ENCODE assay signal across 16 cellular contexts in the genomic region with DNA sequence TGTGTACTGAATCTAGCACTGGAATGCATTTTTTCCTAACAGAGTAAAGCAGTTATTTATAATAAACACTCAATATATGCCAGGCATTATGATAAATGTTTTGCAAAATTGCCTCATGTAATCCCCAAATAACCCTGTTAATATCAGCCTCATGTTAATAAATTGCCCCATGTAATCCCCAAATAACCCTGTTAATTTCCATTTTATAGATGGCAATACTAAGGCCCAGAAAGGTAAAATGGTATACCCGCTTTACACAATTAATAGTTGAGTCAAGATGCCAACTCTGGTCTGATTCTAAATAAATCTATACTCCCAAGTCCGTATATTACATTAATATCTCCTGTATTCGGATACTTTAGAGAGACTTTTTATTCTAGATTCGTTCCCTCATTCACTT. TPM values are rescaled to one million over a fixed set of nuclear protein-coding genes. Genes with fewer than 3 reads are reported as not detected.
DNase-seq lines count a peak whose midpoint lies in the region; ATAC-seq and TF ChIP-seq lines count a peak whose summit lies in the region.
"Had no signal": no experiment of that assay in that cellular context is flagged by ENCODE, and none has a peak within 500 bp of the region (broad histone marks: within the 10 kb centered on the region; RNA-seq: fewer than 3 reads in every experiment).

No MANE protein-coding gene starts in this region.

- no peak for ATAC-seq in DND-41 (ENCODE audit: insufficient read depth, low read depth)
- ATAC-seq: GM12878 had no signal

- H3K9me3 ChIP-seq in DND-41 (ENCODE audit: insufficient read depth, low read length, severe bottlenecking) = no peaks in the 10 kb centered on the region
- no peaks in the 10 kb centered on the region for H3K9me3 ChIP-seq in Loucy (ENCODE audit: insufficient read depth, low read depth, low read length)
- no peaks in the 10 kb centered on the region for H3K9me3 ChIP-seq in neutrophil
- H3K9me3 ChIP-seq: Caco-2, HAP-1 had no signal

- no peaks in the 10 kb centered on the region for H3K9me2 ChIP-seq in Loucy (replicated peaks; ENCODE audit: low read depth, low read length)

- H3K36me3 ChIP-seq in DND-41 (ENCODE audit: insufficient read depth, low read length) (peaks cover 97% of the 10 kb centered on the region), Loucy (ENCODE audit: insufficient read depth, low read length) (peaks cover 75% of the 10 kb centered on the region), neutrophil (no peaks in the 10 kb centered on the region)
- H3K36me3 ChIP-seq: HAP-1 had no signal

- H3K4me3 Mint-ChIP-seq in T-helper 2 cell treated with Interferon-gamma antibody and Interleukin-4, amounts not matched to agents 5 μg/mL and 100 μg/mL, for 36 hours = no peak overlapping the region
- no peak overlapping the region for H3K4me3 Mint-ChIP-seq in activated CD4-positive, alpha-beta memory T cell treated with anti-CD3 and anti-CD28 coated beads for 36 hours
- H3K4me3 Mint-ChIP-seq: CD14-positive monocyte; CD4-positive, alpha-beta memory T cell; HFFc6 had no signal

- H3F3A ChIP-seq in Loucy (ENCODE audit: low read depth) = peaks cover 16% of the 10 kb centered on the region; the same call in 1 of the 2 replicates

- H3K4me1 ChIP-seq in DND-41 (ENCODE audit: insufficient read depth, low read length) (peaks cover 87% of the 10 kb centered on the region), Loucy (ENCODE audit: insufficient read depth, low read length, poor library complexity, severe bottlenecking) (peaks cover 75% of the 10 kb centered on the region), neutrophil (ENCODE audit: control insufficient read depth in 1 of 2, insufficient read depth in 1 of 2, low read depth in 1 of 2, low read length in 1 of 2) (peaks cover 68 to 78% of the 10 kb centered on the region in 2 experiments)

- CTCF ChIA-PET in activated CD4-positive, alpha-beta memory T cell treated with anti-CD3 and anti-CD28 coated beads for 36 hours (lab: Charles Lee) = interaction anchor here (1.0 to 1.4 kb wide), 2 partner anchors 9 to 44 kb away, joined by 3 to 4 read pairs; no protein-coding TSS in a partner anchor

- DNase-seq in DND-41 (no peak), CD1c-positive myeloid dendritic cell (ENCODE audit: extremely low spot score) (no peak)
- DNase-seq in T-helper 2 cell treated with Interferon-gamma antibody and Interleukin-4, amounts not matched to agents 5 μg/mL and 100 μg/mL, for 36 hours (ENCODE audit: low spot score) = no peak
- no peak for DNase-seq in activated CD4-positive, alpha-beta memory T cell treated with anti-CD3 and anti-CD28 coated beads for 36 hours
- DNase-seq: Caco-2; CD4-positive, alpha-beta memory T cell; DMS153; EL; GDM1; GOT3; HFFc6 had no signal

- H3K79me2 ChIP-seq in DND-41 (ENCODE audit: insufficient read depth, low read length) = peaks cover 100% of the 10 kb centered on the region
- peaks cover 100% of the 10 kb centered on the region for H3K79me2 ChIP-seq in Loucy (ENCODE audit: insufficient read depth, low read length)

- H3K4me3 ChIP-seq in DND-41 (ENCODE audit: low read depth in 1 of 2, low read length in 2 of 2) (no peak overlapping the region; a peak in 1 of 4 replicates), Loucy (ENCODE audit: low read length, poor library complexity, severe bottlenecking) (peak overlapping the region; percentile 89), neutrophil (ENCODE audit: low read depth in 1 of 2, low read length in 1 of 2) (no peak overlapping the region)
- H3K4me3 ChIP-seq: GM12878, HAP-1 had no signal

- H3K27ac ChIP-seq in DND-41 (ENCODE audit: low read length) (no peak overlapping the region), neutrophil (peak overlapping the region; percentile 20)

- intact Hi-C loops in activated CD4-positive, alpha-beta memory T cell treated with anti-CD3 and anti-CD28 coated beads for 36 hours (cut with micrococcal nuclease) = loop anchor here (10.0 kb wide), 1 partner anchor 1013 kb away; no protein-coding TSS in a partner anchor

- H3K27me3 Mint-ChIP-seq in T-helper 2 cell treated with Interferon-gamma antibody and Interleukin-4, amounts not matched to agents 5 μg/mL and 100 μg/mL, for 36 hours (ENCODE audit: low read depth) = no peaks in the 10 kb centered on the region
- no peaks in the 10 kb centered on the region for H3K27me3 Mint-ChIP-seq in activated CD4-positive, alpha-beta memory T cell treated with anti-CD3 and anti-CD28 coated beads for 36 hours
- H3K27me3 Mint-ChIP-seq: CD4-positive, alpha-beta memory T cell had no signal

- POLR2A ChIA-PET in activated CD4-positive, alpha-beta memory T cell treated with anti-CD3 and anti-CD28 coated beads for 36 hours (lab: Charles Lee) = no interaction called here

- no peaks in the 10 kb centered on the region for H3K9me3 Mint-ChIP-seq in T-helper 2 cell treated with Interferon-gamma antibody and Interleukin-4, amounts not matched to agents 5 μg/mL and 100 μg/mL, for 36 hours
- no peaks in the 10 kb centered on the region for H3K9me3 Mint-ChIP-seq in activated CD4-positive, alpha-beta memory T cell treated with anti-CD3 and anti-CD28 coated beads for 36 hours
- H3K9me3 Mint-ChIP-seq: CD4-positive, alpha-beta memory T cell; HFFc6 had no signal

- H3K9ac ChIP-seq in DND-41 (ENCODE audit: low read depth, low read length) (no peak overlapping the region), Loucy (ENCODE audit: low read depth, low read length, poor library complexity, severe bottlenecking) (peak overlapping the region; percentile 97)

- H4K20me1 ChIP-seq in DND-41 (ENCODE audit: insufficient read depth, low read length) = peaks cover 74% of the 10 kb centered on the region
- peaks cover 90% of the 10 kb centered on the region for H4K20me1 ChIP-seq in Loucy (ENCODE audit: insufficient read depth, low read length, poor library complexity, severe bottlenecking)

- peaks cover 58% of the 10 kb centered on the region for H3K36me3 Mint-ChIP-seq in T-helper 2 cell treated with Interferon-gamma antibody and Interleukin-4, amounts not matched to agents 5 μg/mL and 100 μg/mL, for 36 hours (ENCODE audit: low read depth)
- peaks cover 45% of the 10 kb centered on the region for H3K36me3 Mint-ChIP-seq in activated CD4-positive, alpha-beta memory T cell treated with anti-CD3 and anti-CD28 coated beads for 36 hours
- H3K36me3 Mint-ChIP-seq: CD14-positive monocyte had no signal

- H3K27ac Mint-ChIP-seq in T-helper 2 cell treated with Interferon-gamma antibody and Interleukin-4, amounts not matched to agents 5 μg/mL and 100 μg/mL, for 36 hours = no peak overlapping the region
- no peak overlapping the region for H3K27ac Mint-ChIP-seq in activated CD4-positive, alpha-beta memory T cell treated with anti-CD3 and anti-CD28 coated beads for 36 hours
- H3K27ac Mint-ChIP-seq: CD4-positive, alpha-beta memory T cell; HFFc6 had no signal

- no peak overlapping the region for H2AFZ ChIP-seq in DND-41 (ENCODE audit: low read depth, low read length)
- H2AFZ ChIP-seq in Loucy (ENCODE audit: low read length) = no peak overlapping the region

- H3K4me1 Mint-ChIP-seq in T-helper 2 cell treated with Interferon-gamma antibody and Interleukin-4, amounts not matched to agents 5 μg/mL and 100 μg/mL, for 36 hours (ENCODE audit: low read depth) = peaks cover 61% of the 10 kb centered on the region
- H3K4me1 Mint-ChIP-seq in activated CD4-positive, alpha-beta memory T cell treated with anti-CD3 and anti-CD28 coated beads for 36 hours (ENCODE audit: low read depth) = peaks cover 14% of the 10 kb centered on the region

- TF ChIP-seq CTCF in DND-41 (IDR thresholded peaks at IDR 0.05; ENCODE audit: borderline replicate concordance, extremely low read depth, low read length, poor library complexity, severe bottlenecking) (no peak), Loucy (conservative IDR thresholded peaks at IDR 0.05; ENCODE audit: low read length) (no peak), neutrophil (IDR thresholded peaks at IDR 0.05) (no peak)

- H3K4me2 ChIP-seq in DND-41 (ENCODE audit: insufficient read depth, low read length) (peak overlapping the region; percentile 94), Loucy (ENCODE audit: low read depth, low read length, poor library complexity, severe bottlenecking) (peak overlapping the region; percentile 86)

- H3K27me3 ChIP-seq in DND-41 (ENCODE audit: insufficient read depth, low read length, poor library complexity) (no peaks in the 10 kb centered on the region), Loucy (ENCODE audit: insufficient read depth, low read length, poor library complexity, severe bottlenecking) (peaks cover 28% of the 10 kb centered on the region), neutrophil (no peaks in the 10 kb centered on the region)

RNA-seq across cellular contexts. Expression of gene MYB, which starts 6.3 kb away (rescaled TPM):
- total RNA-seq in activated CD4-positive, alpha-beta memory T cell treated with anti-CD3 and anti-CD28 coated beads for 36 hours = 10 to 100 TPM; 19.4 to 19.7 TPM
